8 cellular contexts compared by ENCODE assay signal in the genomic region with DNA sequence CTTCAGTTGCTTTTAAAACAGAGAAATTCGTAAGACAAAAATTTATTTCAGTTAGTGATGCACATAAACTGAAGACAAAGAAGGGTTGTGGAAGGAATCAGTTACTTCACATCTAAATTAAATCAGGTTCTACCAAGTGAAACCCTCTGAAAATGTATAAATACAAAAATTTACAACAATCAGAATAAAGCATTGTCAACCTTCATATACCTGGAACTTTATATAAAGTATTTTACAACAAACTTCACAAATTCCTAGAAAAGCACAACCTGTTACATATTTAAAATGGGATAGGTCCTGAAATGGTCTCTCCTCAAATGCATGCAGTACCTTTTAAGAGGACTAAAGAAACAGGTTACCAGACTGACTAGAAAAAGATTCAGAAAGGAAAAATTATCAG. TPM values are rescaled to one million over a fixed set of nuclear protein-coding genes. Genes with fewer than 3 reads are reported as not detected.
DNase-seq lines count a peak whose midpoint lies in the region; ATAC-seq and TF ChIP-seq lines count a peak whose summit lies in the region.

No MANE protein-coding gene starts in this region.

- H3K36me3 ChIP-seq in RWPE2 (ENCODE audit: low read depth) (0 out of 2 replicates have a peak, but pooled peaks cover 4% of the 10 kb centered on the region), fibroblast of lung (ENCODE audit: control insufficient read depth, insufficient read depth, low read length) (no peaks in the 10 kb centered on the region), spleen (peaks cover 0 to 93% (median 18%) of the 10 kb centered on the region in 6 donors)

- H3K9me3 ChIP-seq in RWPE2 (ENCODE audit: severe bottlenecking) (no peaks in the 10 kb centered on the region), fibroblast of lung (ENCODE audit: control insufficient read depth, insufficient read depth, low read depth, low read length) (no peaks in the 10 kb centered on the region), spleen (no peaks in the 10 kb centered on the region)

- ATAC-seq in RWPE2 (ENCODE audit: low read depth) (no peak), HG02610 (IDR thresholded peaks at IDR 0.05; ENCODE audit: unreplicated experiment) (no peak)

- TF ChIP-seq CTCF in RWPE2 (IDR thresholded peaks at IDR 0.05; ENCODE audit: poor library complexity, severe bottlenecking) (no peak), fibroblast of lung (conservative IDR thresholded peaks at IDR 0.05 in 1 of 2, IDR thresholded peaks at IDR 0.05 in 1 of 2; ENCODE audit: low read depth in 1 of 2, low read length in 2 of 2) (no peak), spleen (IDR thresholded peaks at IDR 0.05 in 8 of 11, conservative IDR thresholded peaks at IDR 0.05 in 3 of 11) (no peak)

- DNase-seq in DMS 273 (lab: John Stamatoyannopoulos, UW; ENCODE audit: unreplicated experiment) (peak; percentile 29), DMS 273 treated with DMSO at 0.1 percent for 48 hours (lab: John Stamatoyannopoulos, UW) (no peak), RWPE2 (ENCODE audit: low spot score) (no peak), fibroblast of lung (ENCODE audit: low read depth in 2 of 2) (no peak), spleen (no peak), epidermal melanocyte (ENCODE audit: insufficient read length, low spot score) (no peak)
- no peak for DNase-seq in stimulated activated CD4-positive, alpha-beta T cell treated with anti-CD3 and anti-CD28 coated beads, Interleukin-4, amount 100 ng/mL, for 4 hours

- H3K4me2 ChIP-seq in fibroblast of lung (ENCODE audit: extremely low read depth, insufficient read depth, low read length), result peak overlapping the region; percentile 89

- peak overlapping the region; percentile 95 for H3K27ac ChIP-seq in RWPE2 (ENCODE audit: poor library complexity, severe bottlenecking)
- H3K27ac ChIP-seq in fibroblast of lung (ENCODE audit: insufficient read depth, low read length), result peak overlapping the region; percentile 76
- H3K27ac ChIP-seq in spleen, result peak overlapping the region in 6 of 8 donors; percentile 46 to 58 (median 52)

- intact Hi-C loops in spleen (cut with DNase I; ENCODE audit: low total_unique reads), result no loop called here

- no peak overlapping the region for H3K9ac ChIP-seq in fibroblast of lung (ENCODE audit: insufficient read depth, low read length)

- H3K27me3 ChIP-seq in RWPE2 (ENCODE audit: insufficient read depth, poor library complexity, severe bottlenecking) (no peaks in the 10 kb centered on the region), fibroblast of lung (ENCODE audit: control insufficient read depth, insufficient read depth, low read length) (no peaks in the 10 kb centered on the region), spleen (replicated peaks in 1 of 7) (no peaks in the 10 kb centered on the region)

- no peaks in the 10 kb centered on the region for H4K20me1 ChIP-seq in fibroblast of lung (ENCODE audit: control insufficient read depth, extremely low read depth, insufficient read depth, low read length)

- H3K79me2 ChIP-seq in fibroblast of lung (ENCODE audit: control insufficient read depth, insufficient read depth, low read length), result no peaks in the 10 kb centered on the region

- H3K4me3 ChIP-seq in RWPE2 (ENCODE audit: severe bottlenecking) (no peak overlapping the region), fibroblast of lung (replicated peaks in 1 of 4; ENCODE audit: control extremely low read depth in 1 of 4, insufficient read depth in 1 of 4, low read depth in 3 of 4, low read length in 4 of 4) (peak overlapping the region in 2 of 4 experiments; percentile 46 to 63), spleen (no peak overlapping the region)

- H3K4me1 ChIP-seq in RWPE2 (ENCODE audit: insufficient read depth, poor library complexity, severe bottlenecking) (peaks cover 65% of the 10 kb centered on the region), fibroblast of lung (ENCODE audit: control insufficient read depth, extremely low read depth, insufficient read depth, low read length) (peaks cover 7% of the 10 kb centered on the region), spleen (peaks cover 3 to 58% (median 27%) of the 10 kb centered on the region in 6 donors)

- TF ChIP-seq POLR2A in spleen (IDR thresholded peaks at IDR 0.05), result no peak

- no peak overlapping the region for H2AFZ ChIP-seq in fibroblast of lung (ENCODE audit: low read length)

- 33 to 55% (median 38%) methylated on average over 1 of the region's 1 CpG for WGBS in spleen, 5 donors

RNA-seq across cellular contexts. Expression of a gene that starts 26.9 kb away (rescaled TPM):
- 16.4 and 26.9 TPM in 2 replicates for total RNA-seq in fibroblast of lung
- polyA plus RNA-seq in fibroblast of lung, result 12.2 and 14.1 TPM in 2 replicates
- polyA plus RNA-seq in fibroblast of lung (2012), result 8.4 and 11.6 TPM in 2 replicates
- polyA minus RNA-seq in fibroblast of lung (ENCODE audit: low replicate concordance), result 2.4 and 9.9 TPM in 2 replicates
- total RNA-seq in spleen, result 100 to 1,000 TPM in 2 of 7 donors, 10 to 100 TPM in 5; 65.2 to 148 (median 80.3) TPM
- polyA plus RNA-seq in spleen, result 10 to 100 TPM; 57.0 to 80.7 (median 59.9) TPM
